In genomic region chr13:61410266-61410665, GRCh38 we compare ENCODE assay signal across 19 cellular contexts. TPM values are rescaled to one million over a fixed set of nuclear protein-coding genes. Genes with fewer than 3 reads are reported as not detected.
DNase-seq lines count a peak whose midpoint lies in the region; TF ChIP-seq lines count a peak whose summit lies in the region.
"Had no signal": no experiment of that assay in that cellular context is flagged by ENCODE, and none has a peak within 500 bp of the region (broad histone marks: within the 10 kb centered on the region; RNA-seq: fewer than 3 reads in every experiment).

No MANE protein-coding gene starts in this region.

- DNase-seq in DMS79 treated with DMSO at 0.1 percent for 48 hours (lab: John Stamatoyannopoulos, UW) (peak; percentile 44), DMS79 (lab: John Stamatoyannopoulos, UW) (no peak), hepatocyte (ENCODE audit: low spot score) (no peak), RKO (ENCODE audit: low spot score) (no peak), HCEC 1CT (no peak)
- DNase-seq in activated CD4-positive, alpha-beta T cell treated with anti-CD3 and anti-CD28 coated beads, Interleukin-2, amount 50 U/mL, for 1 hour, result no peak
- DNase-seq: Caco-2; CD4-positive, alpha-beta T cell; DND-41; EL had no signal

- H3K36me3 ChIP-seq in SU-DHL-6 (ENCODE audit: low read length) (no peaks in the 10 kb centered on the region), hepatocyte (replicated peaks; ENCODE audit: insufficient read depth, low read depth) (no peaks in the 10 kb centered on the region)
- H3K36me3 ChIP-seq: HAP-1 had no signal

- no peak overlapping the region for H3K4me2 ChIP-seq in SU-DHL-6 (ENCODE audit: low read depth, low read length, poor library complexity, severe bottlenecking)
- peak overlapping the region; percentile 3 for H3K4me2 ChIP-seq in hepatocyte
- H3K4me2 ChIP-seq: A549 had no signal

- no peak overlapping the region for H3K9ac ChIP-seq in SU-DHL-6 (ENCODE audit: low read length)

- peaks cover 5% of the 10 kb centered on the region for H3K4me1 ChIP-seq in hepatocyte (ENCODE audit: insufficient read depth)
- H3K4me1 ChIP-seq: A549, Caco-2, HAP-1 had no signal

- H3K9me3 ChIP-seq in SU-DHL-6 (ENCODE audit: insufficient read depth, low read length) (no peaks in the 10 kb centered on the region), hepatocyte (ENCODE audit: low read depth) (no peaks in the 10 kb centered on the region)
- H3K9me3 ChIP-seq: A549, Caco-2, HAP-1 had no signal

- H3K27me3 ChIP-seq in SU-DHL-6 (ENCODE audit: low read length) (no peaks in the 10 kb centered on the region), hepatocyte (peaks cover 21% of the 10 kb centered on the region)

- H2AFZ ChIP-seq in SU-DHL-6 (ENCODE audit: low read depth, low read length, severe bottlenecking) (peak overlapping the region; percentile 46), hepatocyte (no peak overlapping the region)

- H3K9me2 ChIP-seq in SU-DHL-6 (replicated peaks; ENCODE audit: insufficient read depth, low read length), result no peaks in the 10 kb centered on the region
- H3K9me2 ChIP-seq in hepatocyte (replicated peaks; ENCODE audit: insufficient read depth), result no peaks in the 10 kb centered on the region

- no peak overlapping the region for H3K4me3 ChIP-seq in SU-DHL-6 (ENCODE audit: insufficient read depth, low read length, poor library complexity, severe bottlenecking)
- no peak overlapping the region for H3K4me3 ChIP-seq in hepatocyte
- H3K4me3 ChIP-seq: A549, GM12878, HAP-1 had no signal

- no peaks in the 10 kb centered on the region for H3K79me2 ChIP-seq in SU-DHL-6 (ENCODE audit: insufficient read depth, low read length)
- no peaks in the 10 kb centered on the region for H3K79me2 ChIP-seq in hepatocyte

- H3F3A ChIP-seq in SU-DHL-6 (ENCODE audit: insufficient read depth), result no peaks in the 10 kb centered on the region

- WGBS in hepatocyte (ENCODE audit: low lambda C conversion rate, missing lambda C conversion rate), result 40% methylated on average over 2 of the region's 2 CpGs

- TF ChIP-seq CTCF in SU-DHL-6 (IDR thresholded peaks at IDR 0.05; ENCODE audit: insufficient read depth, low read length, poor library complexity, severe bottlenecking) (no peak), hepatocyte (IDR thresholded peaks at IDR 0.05; ENCODE audit: poor library complexity) (no peak)

- H3K27ac ChIP-seq in SU-DHL-6 (ENCODE audit: low read depth, low read length), result no peak overlapping the region
- no peak overlapping the region for H3K27ac ChIP-seq in hepatocyte
- H3K27ac ChIP-seq: 22Rv1, A549, C4-2B, HL-60 had no signal

- H4K20me1 ChIP-seq in SU-DHL-6 (ENCODE audit: low read depth, low read length) (no peaks in the 10 kb centered on the region), hepatocyte (ENCODE audit: insufficient read depth, poor library complexity, severe bottlenecking) (no peaks in the 10 kb centered on the region)

RNA-seq across cellular contexts. Expression of gene PCDH20, which starts 5.4 kb away (rescaled TPM):
- total RNA-seq in hepatocyte, result 10.2 and 11.2 TPM in 2 replicates
- 5.1 and 7.2 TPM in 2 replicates for polyA plus RNA-seq in hepatocyte
- total RNA-seq: Caco-2; CD4-positive, alpha-beta T cell; G401; GM12878 had no signal
- polyA plus RNA-seq: BJ had no signal
